In genomic region chr2:43707255-43707654, GRCh38 we compare ENCODE assay signal across 11 cellular contexts. TPM values are rescaled to one million over a fixed set of nuclear protein-coding genes. Genes with fewer than 3 reads are reported as not detected.
DNase-seq lines count a peak whose midpoint lies in the region.
"Had no signal": no experiment of that assay in that cellular context is flagged by ENCODE, and none has a peak within 500 bp of the region (broad histone marks: within the 10 kb centered on the region; RNA-seq: fewer than 3 reads in every experiment).

No MANE protein-coding gene starts in this region.

- H3K36me3 ChIP-seq in adipocyte (ENCODE audit: control insufficient read depth, insufficient read depth, low read length, severe bottlenecking) (peaks cover 4% of the 10 kb centered on the region), subcutaneous abdominal adipose tissue (ENCODE audit: control insufficient read depth in 5 of 5, insufficient read depth in 5 of 5, low read length in 5 of 5) (peaks cover 0 to 4% (median 2%) of the 10 kb centered on the region in 5 donors)

- H3K27me3 ChIP-seq in adipocyte (replicated peaks; ENCODE audit: control insufficient read depth, insufficient read depth, low read length) (no peaks in the 10 kb centered on the region), subcutaneous abdominal adipose tissue (ENCODE audit: control insufficient read depth in 5 of 5, insufficient read depth in 4 of 5, low read length in 5 of 5) (no peaks in the 10 kb centered on the region)

- H3K4me3 ChIP-seq in adipocyte (ENCODE audit: low read length) (no peak overlapping the region), subcutaneous abdominal adipose tissue (ENCODE audit: low read depth in 1 of 5, low read length in 5 of 5) (no peak overlapping the region)

- H3K9ac ChIP-seq in adipocyte (ENCODE audit: low read length): peak overlapping the region; percentile 8
- H3K9ac ChIP-seq in subcutaneous abdominal adipose tissue (ENCODE audit: low read length in 5 of 5): no peak overlapping the region

- peak overlapping the region; percentile 22 for H3K27ac ChIP-seq in subcutaneous abdominal adipose tissue (ENCODE audit: low read depth, low read length)

- H3K4me1 ChIP-seq in adipocyte (ENCODE audit: control insufficient read depth, insufficient read depth, low read length): peaks cover 13% of the 10 kb centered on the region
- H3K4me1 ChIP-seq in subcutaneous abdominal adipose tissue (ENCODE audit: control insufficient read depth in 5 of 5, insufficient read depth in 5 of 5, low read length in 5 of 5): peaks cover 0 to 12% (median 5%) of the 10 kb centered on the region in 5 donors

- H3K9me3 ChIP-seq in adipocyte (ENCODE audit: control insufficient read depth, low read length) (no peaks in the 10 kb centered on the region), subcutaneous abdominal adipose tissue (ENCODE audit: control insufficient read depth in 5 of 5, low read length in 5 of 5) (no peaks in the 10 kb centered on the region)

- DNase-seq in H4 (ENCODE audit: low spot score) (peak; percentile 66), adipocyte (ENCODE audit: low read depth) (peak; percentile 44), hepatic stellate cell (ENCODE audit: low spot score) (peak; percentile 63), NOMO-1 treated with dmso at 0.1 percent for 144 hours (lab: John Stamatoyannopoulos, UW; ENCODE audit: unreplicated experiment) (no peak), NCI-H2171 (lab: John Stamatoyannopoulos, UW) (no peak), NCI-H1417 (lab: John Stamatoyannopoulos, UW) (no peak)
- DNase-seq in activated naive CD4-positive, alpha-beta T cell treated with anti-CD3 and anti-CD28 coated beads, Interleukin-2, amount 50 U/mL, for 16 hours: no peak
- DNase-seq: GF-D8, naive B cell, NCI-H2029 treated with DMSO at 0.1 percent for 48 hours had no signal

RNA-seq across cellular contexts. Expression of gene C1GALT1C1L, which starts 31.0 kb away (rescaled TPM):
- 3.9 and 4.2 TPM in 2 replicates for total RNA-seq in H4 (2014; rRNA removed; shearing (Covaris generic))

Comparison
In these comparisons a context has a peak if more than half of its experiments do, and no peak if none do; other contexts are left out.
1. DNase-seq: peak in H4 (single experiment), adipocyte (single experiment) and hepatic stellate cell (single experiment); none in NOMO-1 treated with dmso at 0.1 percent for 144 hours (single experiment), activated naive CD4-positive, alpha-beta T cell treated with anti-CD3 and anti-CD28 coated beads, Interleukin-2, amount 50 U/mL, for 16 hours (single experiment), NCI-H2171 (single experiment) and NCI-H1417 (0 of 3).